28 cellular contexts compared by ENCODE assay signal in the genomic region with DNA sequence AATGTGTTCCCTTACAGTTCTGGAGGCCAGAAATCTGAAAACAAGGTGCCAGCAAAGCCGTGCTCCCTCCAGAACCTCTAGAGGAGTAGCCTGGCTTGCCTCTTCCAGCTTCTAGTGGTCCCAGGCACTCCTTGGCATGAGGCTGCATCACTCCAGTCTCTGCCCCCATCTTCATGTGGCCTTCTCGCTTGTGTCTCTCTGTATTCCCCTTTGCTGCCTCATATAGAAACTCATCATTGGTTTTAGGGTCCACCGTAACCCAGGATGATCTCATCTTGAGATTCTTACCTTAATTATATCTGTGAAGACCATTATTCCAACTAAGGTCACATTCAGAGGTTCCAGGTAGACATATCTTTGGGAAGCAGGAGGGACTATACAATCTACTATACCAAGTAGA.
"Had no signal": no experiment of that assay in that cellular context is flagged by ENCODE, and none has a peak within 500 bp of the region (broad histone marks: within the 10 kb centered on the region; RNA-seq: fewer than 3 reads in every experiment).

No MANE protein-coding gene starts in this region.

- H3K4me3 Mint-ChIP-seq: naive thymus-derived CD8-positive, alpha-beta T cell; nephron progenitor cell; stimulated activated effector memory CD8-positive, alpha-beta T cell treated with anti-CD3 and anti-CD28 coated beads, Interleukin-12 subunit alpha, Interleukin-12 subunit beta, amount 100 ng/mL, for 72 hours; type B pancreatic cell had no signal

- ATAC-seq: foreskin keratinocyte; gastroesophageal sphincter; heart left ventricle; left cardiac atrium; left lung; naive thymus-derived CD8-positive, alpha-beta T cell; psoas muscle; right cardiac atrium; stimulated activated effector memory CD8-positive, alpha-beta T cell treated with anti-CD3 and anti-CD28 coated beads, Interleukin-12 subunit alpha, Interleukin-12 subunit beta, amount 100 ng/mL, for 72 hours had no signal

- H3K27ac Mint-ChIP-seq: nephron progenitor cell; stimulated activated effector memory CD8-positive, alpha-beta T cell treated with anti-CD3 and anti-CD28 coated beads, Interleukin-12 subunit alpha, Interleukin-12 subunit beta, amount 100 ng/mL, for 72 hours; type B pancreatic cell had no signal

- H3K27ac ChIP-seq: coronary artery, esophagus muscularis mucosa, foreskin keratinocyte, gastroesophageal sphincter, heart left ventricle, hepatocyte, left lung, ovary, psoas muscle, sigmoid colon, stomach, thyroid gland had no signal

- H3K27me3 Mint-ChIP-seq: type B pancreatic cell had no signal

- H3K27me3 ChIP-seq: esophagus muscularis mucosa, foreskin keratinocyte, gastroesophageal sphincter, heart left ventricle, hepatocyte, left lung, ovary, sigmoid colon, stomach, thyroid gland had no signal

- H3K4me1 Mint-ChIP-seq: naive thymus-derived CD8-positive, alpha-beta T cell; nephron progenitor cell; stimulated activated effector memory CD8-positive, alpha-beta T cell treated with anti-CD3 and anti-CD28 coated beads, Interleukin-12 subunit alpha, Interleukin-12 subunit beta, amount 100 ng/mL, for 72 hours had no signal

- H3K9me3 ChIP-seq: esophagus muscularis mucosa, gastroesophageal sphincter, heart left ventricle, left lung, ovary, psoas muscle, sigmoid colon, thyroid gland had no signal

- H3K4me3 ChIP-seq: coronary artery, esophagus muscularis mucosa, gastroesophageal sphincter, heart left ventricle, hepatocyte, left lung, ovary, psoas muscle, sigmoid colon, stomach, thyroid gland had no signal

- H3K9me3 Mint-ChIP-seq: nephron progenitor cell; stimulated activated effector memory CD8-positive, alpha-beta T cell treated with anti-CD3 and anti-CD28 coated beads, Interleukin-12 subunit alpha, Interleukin-12 subunit beta, amount 100 ng/mL, for 72 hours had no signal

- H3K36me3 Mint-ChIP-seq: stimulated activated effector memory CD8-positive, alpha-beta T cell treated with anti-CD3 and anti-CD28 coated beads, Interleukin-12 subunit alpha, Interleukin-12 subunit beta, amount 100 ng/mL, for 72 hours; type B pancreatic cell had no signal

- H2AFZ ChIP-seq: hepatocyte had no signal

- H3K4me1 ChIP-seq: esophagus muscularis mucosa, foreskin keratinocyte, gastroesophageal sphincter, heart left ventricle, left lung, psoas muscle, sigmoid colon, stomach, thyroid gland had no signal

- FAIRE-seq: endothelial cell of umbilical vein, islet of Langerhans, urothelium cell line had no signal

- H3K79me2 ChIP-seq: hepatocyte had no signal

- H3K36me3 ChIP-seq: esophagus muscularis mucosa, gastroesophageal sphincter, heart left ventricle, left lung, ovary, sigmoid colon, stomach, thyroid gland had no signal

- DNase-seq: dermis blood vessel endothelial cell; effector memory CD4-positive, alpha-beta T cell; foreskin keratinocyte; heart left ventricle; left cardiac atrium; left lung; naive thymus-derived CD8-positive, alpha-beta T cell; nephron progenitor cell; occipital lobe; ovary; posterior cingulate gyrus; psoas muscle; right cardiac atrium; sigmoid colon; stimulated activated CD4-positive, alpha-beta T cell treated with anti-CD3 and anti-CD28 coated beads, Interleukin-2, amount 100 ng/mL, for 24 hours; stimulated activated CD4-positive, alpha-beta T cell treated with anti-CD3 and anti-CD28 coated beads, Interleukin-4, amount 100 ng/mL, for 24 hours; stimulated activated naive CD4-positive, alpha-beta T cell treated with Interleukin-2 at 50 U/mL for 16 hours; stomach; thyroid gland had no signal

- H3K4me2 ChIP-seq: hepatocyte had no signal
